1 cellular context compared by ENCODE assay signal in genomic region chr12:46366771-46367170, GRCh38.
TF ChIP-seq lines count a peak whose summit lies in the region.

No MANE protein-coding gene starts in this region.

TF ChIP-seq in HepG2, 621 proteins besides CTCF, POLR2A, EP300 and RAD21 (continued from another document):
- TF ChIP-seq ZEB1 (IDR thresholded peaks at IDR 0.05; ENCODE audit: insufficient replicate concordance, low read depth), result no peak
- peak in 1 of 2 experiments; percentile 25; a peak in 1 of 4 replicates for TF ChIP-seq REST (IDR thresholded peaks at IDR 0.05; ENCODE audit: borderline replicate concordance in 1 of 2, low read depth in 1 of 2, low read length in 2 of 2)
- TF ChIP-seq KLF6 (CRISPR knock-in tag; IDR thresholded peaks at IDR 0.05), result 0 out of 2 replicates have a peak, but pooled peaks have one; percentile 9
- TF ChIP-seq SAP130 (CRISPR knock-in tag; IDR thresholded peaks at IDR 0.05; ENCODE audit: low read depth), result peak; percentile 2; the same call in 1 of the 2 replicates
- TF ChIP-seq ZNF331 (CRISPR knock-in tag; IDR thresholded peaks at IDR 0.05), result no peak
- TF ChIP-seq HDAC6 (IDR thresholded peaks at IDR 0.05; ENCODE audit: low read depth, low read length), result 0 out of 2 replicates have a peak, but pooled peaks have one; percentile 29
- TF ChIP-seq, protein P1, sequence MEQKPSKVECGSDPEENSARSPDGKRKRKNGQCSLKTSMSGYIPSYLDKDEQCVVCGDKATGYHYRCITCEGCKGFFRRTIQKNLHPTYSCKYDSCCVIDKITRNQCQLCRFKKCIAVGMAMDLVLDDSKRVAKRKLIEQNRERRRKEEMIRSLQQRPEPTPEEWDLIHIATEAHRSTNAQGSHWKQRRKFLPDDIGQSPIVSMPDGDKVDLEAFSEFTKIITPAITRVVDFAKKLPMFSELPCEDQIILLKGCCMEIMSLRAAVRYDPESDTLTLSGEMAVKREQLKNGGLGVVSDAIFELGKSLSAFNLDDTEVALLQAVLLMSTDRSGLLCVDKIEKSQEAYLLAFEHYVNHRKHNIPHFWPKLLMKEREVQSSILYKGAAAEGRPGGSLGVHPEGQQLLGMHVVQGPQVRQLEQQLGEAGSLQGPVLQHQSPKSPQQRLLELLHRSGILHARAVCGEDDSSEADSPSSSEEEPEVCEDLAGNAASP (CRISPR knock-in tag; IDR thresholded peaks at IDR 0.05; ENCODE audit: borderline replicate concordance), result no peak
- peak; percentile 48; the same call in 1 of the 2 replicates for TF ChIP-seq SSRP1 (CRISPR knock-in tag; IDR thresholded peaks at IDR 0.05)
- TF ChIP-seq, protein P2, sequence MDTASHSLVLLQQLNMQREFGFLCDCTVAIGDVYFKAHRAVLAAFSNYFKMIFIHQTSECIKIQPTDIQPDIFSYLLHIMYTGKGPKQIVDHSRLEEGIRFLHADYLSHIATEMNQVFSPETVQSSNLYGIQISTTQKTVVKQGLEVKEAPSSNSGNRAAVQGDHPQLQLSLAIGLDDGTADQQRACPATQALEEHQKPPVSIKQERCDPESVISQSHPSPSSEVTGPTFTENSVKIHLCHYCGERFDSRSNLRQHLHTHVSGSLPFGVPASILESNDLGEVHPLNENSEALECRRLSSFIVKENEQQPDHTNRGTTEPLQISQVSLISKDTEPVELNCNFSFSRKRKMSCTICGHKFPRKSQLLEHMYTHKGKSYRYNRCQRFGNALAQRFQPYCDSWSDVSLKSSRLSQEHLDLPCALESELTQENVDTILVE (CRISPR knock-in tag; IDR thresholded peaks at IDR 0.05), result 0 out of 2 replicates have a peak, but pooled peaks have one; percentile 11
